In the genomic region with DNA sequence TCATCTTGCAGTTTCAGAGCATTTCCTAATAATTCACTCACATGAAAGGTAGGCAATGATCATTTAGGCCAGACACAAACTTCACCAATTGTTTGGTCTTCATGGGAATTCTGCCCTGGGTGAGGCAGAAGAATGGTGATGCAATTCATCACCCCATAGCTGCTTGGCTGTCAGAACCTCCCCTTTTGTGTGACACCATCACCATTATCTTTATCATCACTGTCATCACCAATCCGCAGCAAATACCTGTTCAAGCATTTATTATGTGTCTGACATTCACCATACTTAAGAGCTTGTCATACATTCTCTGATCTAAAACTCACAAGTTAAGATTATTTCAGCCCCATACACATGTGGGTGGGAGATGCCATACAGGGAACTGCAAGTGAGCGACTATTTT, we compare ENCODE assay signal across 1 cellular context.
TF ChIP-seq lines count a peak whose summit lies in the region.

No MANE protein-coding gene starts in this region.

TF ChIP-seq in neural cell, 6 proteins besides CTCF, POLR2A, EP300 and RAD21 (continued from another document):
- peak; percentile 20 for TF ChIP-seq REST (IDR thresholded peaks at IDR 0.05; ENCODE audit: borderline replicate concordance)
TF ChIP-seq in neural cell: peak in this region for 2.
